ENCODE assay signal across 22 cellular contexts in genomic region chr7:66731986-66732385, GRCh38. TPM values are rescaled to one million over a fixed set of nuclear protein-coding genes. Genes with fewer than 3 reads are reported as not detected.
DNase-seq lines count a peak whose midpoint lies in the region; ATAC-seq and TF ChIP-seq lines count a peak whose summit lies in the region.
"Had no signal": no experiment of that assay in that cellular context is flagged by ENCODE, and none has a peak within 500 bp of the region (broad histone marks: within the 10 kb centered on the region; RNA-seq: fewer than 3 reads in every experiment).

No MANE protein-coding gene starts in this region.

- H3K9ac ChIP-seq in SK-N-SH (no peak overlapping the region), neuronal stem cell (ENCODE audit: low read depth, low read length, poor library complexity) (no peak overlapping the region)

- no peaks in the 10 kb centered on the region for H3K9me2 ChIP-seq in SK-N-SH

- no peak overlapping the region for H3K4me3 Mint-ChIP-seq in Caco-2 (ENCODE audit: unreplicated experiment)
- H3K4me3 Mint-ChIP-seq: activated naive CD4-positive, alpha-beta T cell treated with anti-CD3 and anti-CD28 coated beads, Interleukin-2, amount 50 U/mL, for 24 hours; activated T-helper 1 cell treated with anti-CD3 and anti-CD28 coated beads, Interleukin-12 subunit alpha, Interleukin-12 subunit beta, Interleukin-2, Interleukin-4 antibody, amounts not matched to agents 30 ng/mL and 10 ng/mL and 1 ng/mL, durations not matched to agents 14 hours and 24 hours and 36 hours; CD4-positive, alpha-beta T cell; central memory CD8-positive, alpha-beta T cell; immature natural killer cell; naive B cell had no signal

- CTCF ChIA-PET in SK-N-SH (lab: Yijun Ruan, JAX): no interaction called here
- CTCF ChIA-PET in Caco-2 (lab: Charles Lee): interaction anchor here (0.6 kb wide), 1 partner anchor 71 kb away, joined by 5 read pairs; no protein-coding TSS in a partner anchor

- peak; percentile 13 for ATAC-seq in GM21786 (IDR thresholded peaks at IDR 0.05; ENCODE audit: unreplicated experiment)
- ATAC-seq in lower lobe of right lung: no peak
- ATAC-seq: activated CD4-positive, CD25-positive, alpha-beta regulatory T cell treated with anti-CD3 and anti-CD28 coated beads, Interleukin-2, amount 50 U/mL, for 24 hours had no signal

- WGBS in SK-N-SH (ENCODE audit: low lambda C conversion rate): 72% methylated on average over 7 of the region's 11 CpGs
- WGBS in neuronal stem cell (ENCODE audit: extremely low coverage in 2 of 2, insufficient read length in 2 of 2, insufficient replicate concordance in 1 of 2), 2 donors: no CpG with 5 or more reads among the region's 11 CpGs

- no peak overlapping the region for H3K4ac ChIP-seq in neuronal stem cell (ENCODE audit: low read length)

- peaks cover 7% of the 10 kb centered on the region for H3F3A ChIP-seq in SK-N-SH (replicated peaks; ENCODE audit: insufficient read depth)

- peaks cover 18% of the 10 kb centered on the region for H3K36me3 Mint-ChIP-seq in Caco-2 (ENCODE audit: insufficient read depth, unreplicated experiment)

- no peak overlapping the region for H2AK5ac ChIP-seq in neuronal stem cell (ENCODE audit: low read depth, low read length)

- no peaks in the 10 kb centered on the region for H4K20me1 ChIP-seq in SK-N-SH (ENCODE audit: insufficient read depth)

- peaks cover 5% of the 10 kb centered on the region; the same call in 1 of the 2 replicates for H3K79me2 ChIP-seq in SK-N-SH (ENCODE audit: insufficient read depth)

- H3K23ac ChIP-seq in neuronal stem cell (ENCODE audit: low read depth, low read length, poor library complexity): peak overlapping the region; percentile 86

- peak overlapping the region; percentile 66 for H2BK15ac ChIP-seq in neuronal stem cell (ENCODE audit: low read length)

- TF ChIP-seq CTCF in SK-N-SH (IDR thresholded peaks at IDR 0.05) (no peak), lower lobe of right lung (IDR thresholded peaks at IDR 0.05) (no peak), Caco-2 (IDR thresholded peaks at IDR 0.05; ENCODE audit: insufficient read depth in 1 of 2, low read depth in 1 of 2, low read length in 1 of 2, severe bottlenecking in 1 of 2, unreplicated experiment in 1 of 2) (no peak)

- no TSS peak for BruUV-seq in Caco-2 (replicated peaks; lab: Mats Ljungman, UMichigan)

- no peak overlapping the region for H2BK120ac ChIP-seq in neuronal stem cell (ENCODE audit: low read depth, low read length)

- no peak overlapping the region for H3K27ac Mint-ChIP-seq in Caco-2 (ENCODE audit: unreplicated experiment)
- H3K27ac Mint-ChIP-seq: CD4-positive, alpha-beta T cell had no signal

- H3K4me1 ChIP-seq in SK-N-SH (ENCODE audit: control insufficient read depth in 1 of 2, insufficient read depth in 2 of 2, low read depth in 1 of 2, low read length in 1 of 2) (peaks cover 0 to 14% of the 10 kb centered on the region in 2 experiments; a peak in 1 of 4 replicates), neuronal stem cell (ENCODE audit: control insufficient read depth in 2 of 2, insufficient read depth in 1 of 2, low read depth in 1 of 2, low read length in 2 of 2) (no peaks in the 10 kb centered on the region), lower lobe of right lung (no peaks in the 10 kb centered on the region), Caco-2 (no peaks in the 10 kb centered on the region)
- H3K4me1 ChIP-seq: right lobe of liver, thyroid gland had no signal

- peak overlapping the region in 1 of 2 experiments; percentile 35; a peak in 1 of 4 replicates for H3K27ac ChIP-seq in SK-N-SH (ENCODE audit: low read depth in 2 of 2, low read length in 1 of 2)
- no peak overlapping the region for H3K27ac ChIP-seq in neuronal stem cell (replicated peaks; ENCODE audit: low read length)
- H3K27ac ChIP-seq in lower lobe of right lung: no peak overlapping the region
- H3K27ac ChIP-seq: PC-9, right lobe of liver, thyroid gland had no signal

- H3K27me3 Mint-ChIP-seq in Caco-2 (ENCODE audit: insufficient read depth, unreplicated experiment): no peaks in the 10 kb centered on the region
- H3K27me3 Mint-ChIP-seq: activated naive CD4-positive, alpha-beta T cell treated with anti-CD3 and anti-CD28 coated beads, Interleukin-2, amount 50 U/mL, for 24 hours; CD4-positive, alpha-beta T cell; central memory CD8-positive, alpha-beta T cell; naive B cell had no signal

- H3K9me3 ChIP-seq in SK-N-SH (no peaks in the 10 kb centered on the region), neuronal stem cell (replicated peaks in 1 of 2; ENCODE audit: control insufficient read depth in 2 of 2, insufficient read depth in 1 of 2, low read depth in 1 of 2, low read length in 2 of 2) (peaks cover 2 to 16% of the 10 kb centered on the region in 2 donors), lower lobe of right lung (peaks cover 5% of the 10 kb centered on the region), Caco-2 (0 out of 2 replicates have a peak, but pooled peaks cover 3% of the 10 kb centered on the region)
- H3K9me3 ChIP-seq: MG63, thyroid gland had no signal

- no peak overlapping the region for H3K4me2 ChIP-seq in SK-N-SH
- no peak overlapping the region for H3K4me2 ChIP-seq in neuronal stem cell (ENCODE audit: insufficient read depth, low read length, poor library complexity, severe bottlenecking)
- H3K4me2 ChIP-seq: PC-9 had no signal

- POLR2A ChIA-PET in SK-N-SH (lab: Yijun Ruan, JAX): interaction anchor here (1.8 kb wide), 1 partner anchor 8 kb away, joined by 7 read pairs; the partner anchor contains the start of gene RABGEF1
- POLR2A ChIA-PET in Caco-2 (lab: Charles Lee): no interaction called here

- DNase-seq in DMS 273 (lab: John Stamatoyannopoulos, UW; ENCODE audit: unreplicated experiment): peak; percentile 85
- peak; percentile 72 for DNase-seq in SK-N-SH
- DNase-seq in neuronal stem cell (ENCODE audit: low spot score): no peak
- no peak for DNase-seq in lower lobe of right lung
- no peak for DNase-seq in stimulated activated CD4-positive, alpha-beta T cell treated with anti-CD3 and anti-CD28 coated beads, Interleukin-2, amount 100 ng/mL, for 48 hours
- DNase-seq in NCI-H524 treated with DMSO at 0.1 percent for 48 hours (lab: John Stamatoyannopoulos, UW): no peak
- DNase-seq in Caco-2: no peak
- DNase-seq: CD4-positive, alpha-beta T cell; immature natural killer cell; MG63; naive B cell; NCI-H146; NCI-H748 treated with DMSO at 0.1 percent for 48 hours; PC-9; right lobe of liver; T1000; thyroid gland had no signal

- no peaks in the 10 kb centered on the region for H3K79me1 ChIP-seq in neuronal stem cell (ENCODE audit: low read depth, low read length)

- no peak overlapping the region for H3K14ac ChIP-seq in neuronal stem cell (ENCODE audit: low read length)

- H2BK5ac ChIP-seq in neuronal stem cell (ENCODE audit: low read length): peak overlapping the region; percentile 73

- peaks cover 6% of the 10 kb centered on the region for H3K4me1 Mint-ChIP-seq in Caco-2 (ENCODE audit: low read depth, unreplicated experiment)

- H3K4me3 ChIP-seq in SK-N-SH (ENCODE audit: low read depth in 2 of 2, low read length in 1 of 2): no peak overlapping the region
- H3K4me3 ChIP-seq in neuronal stem cell (ENCODE audit: low read length in 2 of 2): no peak overlapping the region
- H3K4me3 ChIP-seq in lower lobe of right lung: no peak overlapping the region
- no peak overlapping the region for H3K4me3 ChIP-seq in Caco-2 (ENCODE audit: low read depth, low read length)
- H3K4me3 ChIP-seq: MG63, PC-9, right lobe of liver, thyroid gland had no signal

- intact Hi-C loops in lower lobe of right lung (cut with DNase I) (no loop called here), Caco-2 (cut with micrococcal nuclease; ENCODE audit: unreplicated experiment) (no loop called here)

- no peak for TF ChIP-seq RAD21 in SK-N-SH (IDR thresholded peaks at IDR 0.05; ENCODE audit: low read length)

- H2BK12ac ChIP-seq in neuronal stem cell (ENCODE audit: low read length): no peak overlapping the region

- peaks cover 0 to 25% of the 10 kb centered on the region in 2 experiments for H3K36me3 ChIP-seq in SK-N-SH (replicated peaks in 1 of 2; ENCODE audit: control insufficient read depth in 1 of 2, insufficient read depth in 2 of 2, low read length in 1 of 2)
- H3K36me3 ChIP-seq in neuronal stem cell (replicated peaks in 1 of 2; ENCODE audit: control insufficient read depth in 2 of 2, insufficient read depth in 2 of 2, low read length in 2 of 2): peaks cover 12 to 23% of the 10 kb centered on the region in 2 donors
- H3K36me3 ChIP-seq in lower lobe of right lung: peaks cover 3% of the 10 kb centered on the region
- peaks cover 3% of the 10 kb centered on the region; the same call in 1 of the 2 replicates for H3K36me3 ChIP-seq in Caco-2 (ENCODE audit: control insufficient read depth, insufficient read depth, low read length)
- H3K36me3 ChIP-seq: MG63, right lobe of liver, thyroid gland had no signal

- no peak overlapping the region for H4K91ac ChIP-seq in neuronal stem cell (ENCODE audit: low read depth, low read length, poor library complexity)

- no peak for TF ChIP-seq EP300 in SK-N-SH (IDR thresholded peaks at IDR 0.05; ENCODE audit: borderline replicate concordance in 1 of 2, low read depth in 1 of 2, low read length in 1 of 2)

- H3K18ac ChIP-seq in neuronal stem cell (ENCODE audit: low read length): no peak overlapping the region

- no peak overlapping the region for H4K8ac ChIP-seq in neuronal stem cell (ENCODE audit: low read depth, low read length)

- H3K27me3 ChIP-seq in SK-N-SH (ENCODE audit: insufficient read depth): no peaks in the 10 kb centered on the region
- H3K27me3 ChIP-seq in neuronal stem cell (ENCODE audit: control insufficient read depth in 3 of 3, insufficient read depth in 3 of 3, low read depth in 1 of 3, low read length in 3 of 3): no peaks in the 10 kb centered on the region
- H3K27me3 ChIP-seq in lower lobe of right lung (ENCODE audit: low read depth): no peaks in the 10 kb centered on the region
- H3K27me3 ChIP-seq in Caco-2 (replicated peaks; ENCODE audit: control insufficient read depth, insufficient read depth, low read length): no peaks in the 10 kb centered on the region
- H3K27me3 ChIP-seq: MG63, right lobe of liver, thyroid gland had no signal

- H2AFZ ChIP-seq in SK-N-SH (ENCODE audit: low read depth) (no peak overlapping the region), neuronal stem cell (ENCODE audit: low read length) (no peak overlapping the region)
- H2AFZ ChIP-seq: PC-9 had no signal

- H3K9me3 Mint-ChIP-seq in Caco-2 (ENCODE audit: unreplicated experiment): peaks cover 37% of the 10 kb centered on the region

TF ChIP-seq in SK-N-SH, 30 proteins besides CTCF, POLR2A, EP300 and RAD21 (continues in another document):
- TF ChIP-seq RCOR1 (IDR thresholded peaks at IDR 0.05; ENCODE audit: low read length) (no peak), CHD2 (IDR thresholded peaks at IDR 0.05; ENCODE audit: low read length, partially characterized antibody) (no peak), POLR2AphosphoS5 (IDR thresholded peaks at IDR 0.05; ENCODE audit: low read depth, low read length) (no peak), SMC3 (IDR thresholded peaks at IDR 0.05; ENCODE audit: low read depth, low read length) (no peak)

RNA-seq across cellular contexts. Expression of gene RABGEF1, which starts 8.5 kb away (rescaled TPM):
- polyA plus RNA-seq in SK-N-SH (2012; rRNA removed): 25.6 and 32.4 TPM in 2 replicates
- 28.9 and 29.1 TPM in 2 replicates for polyA plus RNA-seq in SK-N-SH (2012; cell fraction: cytosol; rRNA removed)
- 56.5 and 68.8 TPM in 2 replicates for polyA plus RNA-seq in SK-N-SH (2012; cell fraction: nucleus; rRNA removed)
- polyA plus RNA-seq in neuronal stem cell (2013, experiment 1 of 2): 10.4 TPM
- 9.9 TPM for polyA plus RNA-seq in neuronal stem cell (2013, experiment 2 of 2)
- 24.1 TPM for total RNA-seq in lower lobe of right lung
- 20.3 and 21.2 TPM in 2 replicates for total RNA-seq in Caco-2 (2022)

Comparison
In these comparisons a context has a peak if more than half of its experiments do, and no peak if none do; other contexts are left out.
1. DNase-seq: peak in DMS 273 (single experiment) and SK-N-SH (single experiment); none in neuronal stem cell (single experiment), lower lobe of right lung (single experiment), stimulated activated CD4-positive, alpha-beta T cell treated with anti-CD3 and anti-CD28 coated beads, Interleukin-2, amount 100 ng/mL, for 48 hours (0 of 2), NCI-H524 treated with DMSO at 0.1 percent for 48 hours (single experiment) and Caco-2 (0 of 2).